21 cellular contexts compared by ENCODE assay signal in genomic region chr16:53787423-53787822, GRCh38.
"Had no signal": no experiment of that assay in that cellular context is flagged by ENCODE, and none has a peak within 500 bp of the region (broad histone marks: within the 10 kb centered on the region; RNA-seq: fewer than 3 reads in every experiment).

No MANE protein-coding gene starts in this region.

- H3K9ac ChIP-seq: parathyroid adenoma had no signal

- H3K36me3 ChIP-seq: thyroid gland had no signal

- H2AFZ ChIP-seq: parathyroid adenoma had no signal

- H3K27me3 ChIP-seq: body of pancreas, thyroid gland had no signal

- DNase-seq: activated B cell treated with CpG ODN at 0.5 μM for 24 hours; activated CD4-positive, alpha-beta memory T cell treated with anti-CD3 and anti-CD28 coated beads for 36 hours; activated CD4-positive, alpha-beta T cell treated with anti-CD3 and anti-CD28 coated beads for 36 hours; activated effector memory CD4-positive, alpha-beta T cell treated with Interleukin-2 at 50 U/mL for 16 hours; activated naive CD4-positive, alpha-beta T cell treated with anti-CD3 and anti-CD28 coated beads, Interleukin-2, amount 10 ng/mL, durations not matched to agents 7 days and 5 days; activated T-cell treated with anti-CD3 and anti-CD28 coated beads, Interleukin-2, amount 50 U/mL, for 72 hours; body of pancreas; effector CD4-positive, alpha-beta T cell; foreskin melanocyte; left cardiac atrium; naive B cell; nucleus accumbens; right cardiac atrium; stimulated activated CD4-positive, alpha-beta T cell treated with anti-CD3 and anti-CD28 coated beads, Interleukin-1b, Interleukin-23, amount 100 ng/mL, for 48 hours; substantia nigra; T1000; thyroid gland had no signal

- H3K9me3 ChIP-seq: body of pancreas, thyroid gland had no signal

- H3K4me3 ChIP-seq: body of pancreas, skin epidermis, thyroid gland had no signal

- H3K27ac ChIP-seq: body of pancreas, parathyroid adenoma, skin epidermis, thyroid gland had no signal

- FAIRE-seq: endometrium, islet of Langerhans had no signal

- ATAC-seq: activated CD4-positive, alpha-beta T cell treated with anti-CD3 and anti-CD28 coated beads for 36 hours; activated T-cell treated with anti-CD3 and anti-CD28 coated beads, Interleukin-2, amount 50 U/mL, for 72 hours; body of pancreas; left cardiac atrium; right cardiac atrium had no signal
